21 cellular contexts compared by ENCODE assay signal in the genomic region with DNA sequence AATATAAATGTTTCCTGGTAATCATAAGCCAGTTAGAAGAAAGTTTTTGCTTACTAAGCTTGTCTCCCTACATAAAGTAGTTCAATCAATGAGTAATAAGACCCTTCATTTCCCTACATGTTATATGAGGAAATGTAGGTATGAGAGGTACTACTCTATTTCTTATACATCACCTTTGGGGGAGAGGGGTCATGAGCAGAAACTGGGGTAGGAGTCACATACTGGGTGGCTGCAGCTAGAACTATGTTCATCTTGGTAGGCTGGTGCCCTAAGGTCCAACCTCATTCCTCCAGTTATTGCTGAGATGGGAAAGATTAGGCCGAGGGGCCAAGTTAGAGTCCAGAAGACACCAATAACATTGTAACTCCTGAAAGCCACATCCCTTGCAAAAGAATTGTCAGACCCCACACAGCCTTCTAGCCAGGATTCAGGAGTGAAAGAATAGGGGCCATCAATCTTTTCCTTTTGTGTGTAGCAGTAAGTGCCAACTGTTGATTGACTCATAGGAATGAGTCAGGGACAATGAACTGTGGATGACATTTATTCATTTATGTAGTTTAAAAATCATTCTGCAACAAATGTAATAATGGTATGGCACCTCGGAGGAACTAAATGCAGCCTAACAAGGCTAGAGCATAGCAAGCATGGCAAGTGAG. TPM values are rescaled to one million over a fixed set of nuclear protein-coding genes. Genes with fewer than 3 reads are reported as not detected.
DNase-seq lines count a peak whose midpoint lies in the region; ATAC-seq and TF ChIP-seq lines count a peak whose summit lies in the region.
"Had no signal": no experiment of that assay in that cellular context is flagged by ENCODE, and none has a peak within 500 bp of the region (broad histone marks: within the 10 kb centered on the region; RNA-seq: fewer than 3 reads in every experiment).

No MANE protein-coding gene starts in this region.

- ATAC-seq in gastroesophageal sphincter (no peak), GM21447 (IDR thresholded peaks at IDR 0.05; ENCODE audit: unreplicated experiment) (no peak)
- ATAC-seq: left colon, psoas muscle had no signal

- no peaks in the 10 kb centered on the region for H3K9me3 ChIP-seq in gastroesophageal sphincter
- H3K9me3 ChIP-seq: psoas muscle, thoracic aorta had no signal

- no peak overlapping the region for H3K4me3 ChIP-seq in gastroesophageal sphincter
- H3K4me3 ChIP-seq: psoas muscle, thoracic aorta had no signal

- H3K4me3 Mint-ChIP-seq in activated T-cell treated with anti-CD3 and anti-CD28 coated beads, Interleukin-2, amount 50 U/mL, for 24 hours, result no peak overlapping the region
- H3K4me3 Mint-ChIP-seq: activated CD4-positive, alpha-beta memory T cell treated with anti-CD3 and anti-CD28 coated beads, Interleukin-2, amount 10 ng/mL, durations not matched to agents 7 days and 5 days; neural crest cell had no signal

- peaks cover 8% of the 10 kb centered on the region for H3K4me1 Mint-ChIP-seq in activated T-cell treated with anti-CD3 and anti-CD28 coated beads, Interleukin-2, amount 50 U/mL, for 24 hours (ENCODE audit: low read depth)
- H3K4me1 Mint-ChIP-seq: activated CD4-positive, alpha-beta memory T cell treated with anti-CD3 and anti-CD28 coated beads, Interleukin-2, amount 10 ng/mL, durations not matched to agents 7 days and 5 days had no signal

- no peak overlapping the region for H3K27ac ChIP-seq in gastroesophageal sphincter
- H3K27ac ChIP-seq: C4-2B, psoas muscle, thoracic aorta, VCaP had no signal

- H3K36me3 Mint-ChIP-seq in activated T-cell treated with anti-CD3 and anti-CD28 coated beads, Interleukin-2, amount 50 U/mL, for 24 hours (ENCODE audit: low read depth), result no peaks in the 10 kb centered on the region

- no peak for TF ChIP-seq CTCF in gastroesophageal sphincter (IDR thresholded peaks at IDR 0.05)

- no peaks in the 10 kb centered on the region for H3K27me3 Mint-ChIP-seq in activated T-cell treated with anti-CD3 and anti-CD28 coated beads, Interleukin-2, amount 50 U/mL, for 24 hours
- H3K27me3 Mint-ChIP-seq: activated CD4-positive, alpha-beta memory T cell treated with anti-CD3 and anti-CD28 coated beads, Interleukin-2, amount 10 ng/mL, durations not matched to agents 7 days and 5 days had no signal

- H3K27me3 ChIP-seq in gastroesophageal sphincter, result no peaks in the 10 kb centered on the region

- TF ChIP-seq EP300 in gastroesophageal sphincter (IDR thresholded peaks at IDR 0.05), result no peak

- no peaks in the 10 kb centered on the region for H3K9me3 Mint-ChIP-seq in activated T-cell treated with anti-CD3 and anti-CD28 coated beads, Interleukin-2, amount 50 U/mL, for 24 hours
- H3K9me3 Mint-ChIP-seq: activated CD4-positive, alpha-beta memory T cell treated with anti-CD3 and anti-CD28 coated beads, Interleukin-2, amount 10 ng/mL, durations not matched to agents 7 days and 5 days; neural crest cell had no signal

- H3K4me1 ChIP-seq in gastroesophageal sphincter, result no peaks in the 10 kb centered on the region
- H3K4me1 ChIP-seq: psoas muscle had no signal

- WGBS in gastroesophageal sphincter (ENCODE audit: low coverage in 1 of 2), 2 donors, result 63 to 80% methylated on average over 2 of the region's 2 CpGs

- no peaks in the 10 kb centered on the region for H3K36me3 ChIP-seq in gastroesophageal sphincter
- H3K36me3 ChIP-seq: thoracic aorta had no signal

- H3K27ac Mint-ChIP-seq in activated T-cell treated with anti-CD3 and anti-CD28 coated beads, Interleukin-2, amount 50 U/mL, for 24 hours, result peak overlapping the region; percentile 6
- H3K27ac Mint-ChIP-seq: activated CD4-positive, alpha-beta memory T cell treated with anti-CD3 and anti-CD28 coated beads, Interleukin-2, amount 10 ng/mL, durations not matched to agents 7 days and 5 days had no signal

- DNase-seq in activated T-cell treated with anti-CD3 and anti-CD28 coated beads, Interleukin-2, amount 50 U/mL, for 24 hours, result no peak
- no peak for DNase-seq in activated T-cell treated with anti-CD3 and anti-CD28 coated beads, Interleukin-2, amount 50 U/mL, for 48 hours
- DNase-seq in LHCN-M2 (ENCODE audit: low read depth), result peak; percentile 65
- peak; percentile 35 for DNase-seq in dermis blood vessel endothelial cell
- DNase-seq in renal cortical epithelial cell (ENCODE audit: low read depth), result peak; percentile 40
- no peak for DNase-seq in NCI-H2107 treated with DMSO at 0.1 percent for 48 hours (lab: John Stamatoyannopoulos, UW; ENCODE audit: unreplicated experiment)
- DNase-seq: activated CD4-positive, alpha-beta memory T cell treated with anti-CD3 and anti-CD28 coated beads, Interleukin-2, amount 10 ng/mL, durations not matched to agents 7 days and 5 days; DMS 273 treated with DMSO at 0.1 percent for 48 hours; effector memory CD4-positive, alpha-beta T cell; left colon; midbrain; NCI-H187 treated with DMSO at 0.1 percent for 48 hours; NCI-H446 treated with DMSO at 0.1 percent for 48 hours; NK-92 treated with Interleukin-12 subunit alpha and Interleukin-12 subunit beta, amount 100 ng/mL, for 24 hours; psoas muscle had no signal

- TF ChIP-seq POLR2A in gastroesophageal sphincter (IDR thresholded peaks at IDR 0.05), result no peak

RNA-seq across cellular contexts. Expression of a gene that starts 21.6 kb away (rescaled TPM):
- total RNA-seq in LHCN-M2 (2014; rRNA removed) (37.4 and 39.7 TPM in 2 replicates), dermis blood vessel endothelial cell (55.8 and 83.4 TPM in 2 replicates), renal cortical epithelial cell (26.7 and 80.5 TPM in 2 replicates), gastroesophageal sphincter (100 to 1,000 TPM in 1 of 4 donors, 10 to 100 TPM in 3; 28.4 to 107 (median 49.5) TPM)
- 18.0 TPM for polyA plus RNA-seq in LHCN-M2 (2012)

Comparison
In these comparisons a context has a peak if more than half of its experiments do, and no peak if none do; other contexts are left out.
1. DNase-seq: peak in LHCN-M2 (single experiment), dermis blood vessel endothelial cell (single experiment) and renal cortical epithelial cell (single experiment); none in activated T-cell treated with anti-CD3 and anti-CD28 coated beads, Interleukin-2, amount 50 U/mL, for 24 hours (single experiment), activated T-cell treated with anti-CD3 and anti-CD28 coated beads, Interleukin-2, amount 50 U/mL, for 48 hours (0 of 2) and NCI-H2107 treated with DMSO at 0.1 percent for 48 hours (single experiment).